ENCODE assay signal across 9 cellular contexts in the genomic region with DNA sequence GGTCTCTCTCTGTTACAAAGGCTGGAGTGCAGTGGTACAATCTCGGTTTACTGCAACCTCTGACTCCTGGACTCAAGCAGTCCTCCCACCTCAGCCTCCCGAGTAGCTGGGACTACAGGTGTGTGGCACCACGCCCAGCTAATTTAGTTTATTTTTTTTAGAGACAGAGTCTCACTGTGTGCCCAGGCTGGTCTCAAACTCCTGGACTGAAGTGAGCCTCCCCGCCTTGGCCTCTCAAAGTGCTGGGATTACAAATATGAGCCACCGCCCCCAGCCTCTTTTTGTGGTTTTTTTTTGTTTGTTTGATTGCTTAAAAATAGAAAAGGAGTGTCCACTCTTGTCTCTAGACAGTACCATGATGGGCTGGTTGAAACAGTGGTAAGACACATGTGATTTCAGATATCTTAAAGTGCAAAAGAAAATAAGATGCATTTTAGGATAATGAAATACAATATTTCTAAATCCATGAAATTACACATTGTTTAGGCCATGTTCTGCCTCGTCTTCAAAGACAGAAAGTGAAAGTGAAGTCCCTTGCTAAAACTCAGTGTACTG. TPM values are rescaled to one million over a fixed set of nuclear protein-coding genes. Genes with fewer than 3 reads are reported as not detected.
DNase-seq lines count a peak whose midpoint lies in the region; ATAC-seq and TF ChIP-seq lines count a peak whose summit lies in the region.
"Had no signal": no experiment of that assay in that cellular context is flagged by ENCODE, and none has a peak within 500 bp of the region (broad histone marks: within the 10 kb centered on the region; RNA-seq: fewer than 3 reads in every experiment).

No MANE protein-coding gene starts in this region.

- no peaks in the 10 kb centered on the region for H3K9me2 ChIP-seq in PC-9 (ENCODE audit: insufficient read depth)

- DNase-seq in CD4-positive, CD25-positive, alpha-beta regulatory T cell, result no peak
- DNase-seq in PC-9, result no peak
- DNase-seq in effector memory CD8-positive, alpha-beta T cell, result no peak
- DNase-seq in DMS53 (lab: John Stamatoyannopoulos, UW), result no peak
- DNase-seq in HUDEP-2 (lab: John Stamatoyannopoulos, UW; ENCODE audit: unreplicated experiment in 76 of 76), result no peak
- DNase-seq in DMS53 treated with DMSO at 0.1 percent for 48 hours (lab: John Stamatoyannopoulos, UW; ENCODE audit: unreplicated experiment), result no peak
- no peak for DNase-seq in epidermal melanocyte (ENCODE audit: insufficient read length, low spot score)

- H3K27ac Mint-ChIP-seq in CD4-positive, CD25-positive, alpha-beta regulatory T cell, result peak overlapping the region; percentile 69 to 93 (median 91)
- peak overlapping the region; percentile 88 to 94 for H3K27ac Mint-ChIP-seq in effector memory CD8-positive, alpha-beta T cell

- H3K27ac ChIP-seq in CD4-positive, CD25-positive, alpha-beta regulatory T cell (ENCODE audit: insufficient read depth, low read length, poor library complexity, severe bottlenecking), result peak overlapping the region; percentile 57
- H3K27ac ChIP-seq in PC-9, result 0 out of 2 replicates have a peak overlapping the region, but pooled peaks have one; percentile 23
- peak overlapping the region; percentile 59 for H3K27ac ChIP-seq in parathyroid adenoma

- H3K36me3 ChIP-seq in CD4-positive, CD25-positive, alpha-beta regulatory T cell (ENCODE audit: control insufficient read depth, insufficient read depth, low read length), result no peaks in the 10 kb centered on the region
- no peaks in the 10 kb centered on the region for H3K36me3 ChIP-seq in PC-9 (ENCODE audit: low read depth)
- no peaks in the 10 kb centered on the region for H3K36me3 ChIP-seq in parathyroid adenoma (ENCODE audit: control insufficient read depth, insufficient read depth, low read length)

- intact Hi-C loops in PC-9 (cut with micrococcal nuclease; ENCODE audit: unreplicated experiment), result no loop called here

- TF ChIP-seq CTCF in PC-9 (conservative IDR thresholded peaks at IDR 0.05) (no peak), parathyroid adenoma (IDR thresholded peaks at IDR 0.05) (no peak)

- peak overlapping the region; percentile 80 for H3K4me3 ChIP-seq in CD4-positive, CD25-positive, alpha-beta regulatory T cell (ENCODE audit: low read depth, low read length)
- H3K4me3 ChIP-seq in PC-9 (peak overlapping the region; percentile 42; the same call in 1 of the 2 replicates), parathyroid adenoma (ENCODE audit: low read depth, low read length) (peak overlapping the region; percentile 15)

- no peak for ATAC-seq in CD4-positive, CD25-positive, alpha-beta regulatory T cell (ENCODE audit: low read depth in 2 of 2)
- ATAC-seq in effector memory CD8-positive, alpha-beta T cell (replicated peaks), result no peak

- CTCF ChIA-PET in PC-9 (lab: Charles Lee), result no interaction called here

- POLR2A ChIA-PET in PC-9 (lab: Charles Lee; ENCODE audit: unreplicated experiment), result interaction anchor here (0.6 kb wide), 2 partner anchors 31 to 558 kb away, joined by 3 to 5 read pairs; a partner anchor contains a TSS

- H3K4me3 Mint-ChIP-seq in CD4-positive, CD25-positive, alpha-beta regulatory T cell, result peak overlapping the region; percentile 50 to 85 (median 82)
- peak overlapping the region; percentile 60 to 85 for H3K4me3 Mint-ChIP-seq in effector memory CD8-positive, alpha-beta T cell

- H3F3A ChIP-seq in PC-9 (ENCODE audit: insufficient read depth, low read depth), result peaks cover 7% of the 10 kb centered on the region; the same call in 1 of the 2 replicates

- H3K9ac ChIP-seq in parathyroid adenoma, result no peak overlapping the region

- no peaks in the 10 kb centered on the region for H3K27me3 Mint-ChIP-seq in CD4-positive, CD25-positive, alpha-beta regulatory T cell
- H3K27me3 Mint-ChIP-seq in effector memory CD8-positive, alpha-beta T cell, result no peaks in the 10 kb centered on the region

- H3K27me3 ChIP-seq in CD4-positive, CD25-positive, alpha-beta regulatory T cell (ENCODE audit: control insufficient read depth, insufficient read depth, low read length), result no peaks in the 10 kb centered on the region
- H3K27me3 ChIP-seq in PC-9 (ENCODE audit: insufficient read depth, low read depth) (no peaks in the 10 kb centered on the region), parathyroid adenoma (ENCODE audit: control insufficient read depth, insufficient read depth, low read length) (no peaks in the 10 kb centered on the region)

- H3K9me3 Mint-ChIP-seq in CD4-positive, CD25-positive, alpha-beta regulatory T cell, result no peaks in the 10 kb centered on the region
- no peaks in the 10 kb centered on the region for H3K9me3 Mint-ChIP-seq in effector memory CD8-positive, alpha-beta T cell

- no peaks in the 10 kb centered on the region for H3K9me3 ChIP-seq in CD4-positive, CD25-positive, alpha-beta regulatory T cell (ENCODE audit: control insufficient read depth in 2 of 2, low read length in 2 of 2)
- H3K9me3 ChIP-seq in PC-9 (ENCODE audit: insufficient read depth, low read depth) (no peaks in the 10 kb centered on the region), parathyroid adenoma (ENCODE audit: control insufficient read depth, low read length) (no peaks in the 10 kb centered on the region)

- H3K36me3 Mint-ChIP-seq in CD4-positive, CD25-positive, alpha-beta regulatory T cell, result peaks cover 8% of the 10 kb centered on the region
- H3K36me3 Mint-ChIP-seq in effector memory CD8-positive, alpha-beta T cell (ENCODE audit: insufficient read depth), result peaks cover 17% of the 10 kb centered on the region

- no peaks in the 10 kb centered on the region for H4K20me1 ChIP-seq in PC-9 (ENCODE audit: insufficient read depth)

- H3K4me1 Mint-ChIP-seq in CD4-positive, CD25-positive, alpha-beta regulatory T cell, result peaks cover 6 to 29% (median 15%) of the 10 kb centered on the region in 4 donors
- peaks cover 30 to 31% of the 10 kb centered on the region in 2 donors for H3K4me1 Mint-ChIP-seq in effector memory CD8-positive, alpha-beta T cell (ENCODE audit: low read depth in 2 of 2)

- H2AFZ ChIP-seq in PC-9, result peak overlapping the region; percentile 56; the same call in 1 of the 2 replicates
- peak overlapping the region; percentile 75 for H2AFZ ChIP-seq in parathyroid adenoma

- H3K79me2 ChIP-seq in PC-9 (ENCODE audit: low read depth) (no peaks in the 10 kb centered on the region), parathyroid adenoma (no peaks in the 10 kb centered on the region)

- BruUV-seq in PC-9 (replicated peaks; lab: Mats Ljungman, UMichigan), result no TSS peak

- H3K4me2 ChIP-seq in PC-9 (peak overlapping the region; percentile 65), parathyroid adenoma (ENCODE audit: low read length) (peak overlapping the region; percentile 64)

- peaks cover 22% of the 10 kb centered on the region for H3K4me1 ChIP-seq in CD4-positive, CD25-positive, alpha-beta regulatory T cell (ENCODE audit: control insufficient read depth, insufficient read depth, low read length, poor library complexity, severe bottlenecking)
- peaks cover 16% of the 10 kb centered on the region for H3K4me1 ChIP-seq in PC-9 (replicated peaks; ENCODE audit: insufficient read depth)
- peaks cover 10% of the 10 kb centered on the region for H3K4me1 ChIP-seq in parathyroid adenoma

RNA-seq across cellular contexts. Expression of a gene that starts 27.4 kb away (rescaled TPM):
- 7.5 TPM for total RNA-seq in CD4-positive, CD25-positive, alpha-beta regulatory T cell
- 1 to 10 TPM; 1.5 to 3.9 (median 3.3) TPM for polyA plus RNA-seq in CD4-positive, CD25-positive, alpha-beta regulatory T cell
- total RNA-seq in PC-9 (2021), result 4.2 and 4.3 TPM in 2 replicates

RNA-seq across cellular contexts. Expression of a gene that starts 43.7 kb away (rescaled TPM):
- 42.6 TPM for total RNA-seq in CD4-positive, CD25-positive, alpha-beta regulatory T cell
- polyA plus RNA-seq in CD4-positive, CD25-positive, alpha-beta regulatory T cell, result 10 to 100 TPM; 26.0 to 38.9 (median 37.1) TPM
- 79.3 and 85.1 TPM in 2 replicates for total RNA-seq in PC-9 (2021)

RNA-seq across cellular contexts. Expression of a gene that starts 57.2 kb away (rescaled TPM):
- total RNA-seq in CD4-positive, CD25-positive, alpha-beta regulatory T cell, result not detected
- polyA plus RNA-seq in CD4-positive, CD25-positive, alpha-beta regulatory T cell, result not detected
- not detected in 2 replicates for total RNA-seq in PC-9 (2021)
- total RNA-seq: HT1080 had no signal

Comparison
In these comparisons a context has a peak if more than half of its experiments do, and no peak if none do; other contexts are left out.
1. H3K4me3 ChIP-seq: peak in every context shown above with its lines; median percentile 80 in CD4-positive, CD25-positive, alpha-beta regulatory T cell; 42 in PC-9; 15 in parathyroid adenoma.